Comparison of ENCODE assay signal across 11 cellular contexts in genomic region chr10:16612148-16612742, GRCh38.
DNase-seq lines count a peak whose midpoint lies in the region; FAIRE-seq and TF ChIP-seq lines count a peak whose summit lies in the region.
"Had no signal": no experiment of that assay in that cellular context is flagged by ENCODE, and none has a peak within 500 bp of the region (broad histone marks: within the 10 kb centered on the region; RNA-seq: fewer than 3 reads in every experiment).

No MANE protein-coding gene starts in this region.

- FAIRE-seq in urothelium cell line (lab: Jason Lieb, UNC) = no peak
- FAIRE-seq: islet of Langerhans had no signal

- no peak overlapping the region for H3K4me3 ChIP-seq in breast epithelium
- H3K4me3 ChIP-seq in fibroblast of the aortic adventitia (ENCODE audit: low read depth, low read length) = no peak overlapping the region
- H3K4me3 ChIP-seq: MG63 had no signal

- H3K36me3 ChIP-seq in breast epithelium = no peaks in the 10 kb centered on the region
- H3K36me3 ChIP-seq: MG63 had no signal

- H3K4me1 ChIP-seq in breast epithelium = no peaks in the 10 kb centered on the region

- TF ChIP-seq POLR2A in breast epithelium (IDR thresholded peaks at IDR 0.05) = no peak

- H3K36me3 Mint-ChIP-seq in MCF 10A (ENCODE audit: insufficient read depth, unreplicated experiment) = no peaks in the 10 kb centered on the region

- intact Hi-C loops in MCF 10A (cut with micrococcal nuclease) (no loop called here), breast epithelium (cut with DNase I; ENCODE audit: low total_unique reads) (no loop called here)

- no peak overlapping the region for H3K4me3 Mint-ChIP-seq in MCF 10A (ENCODE audit: unreplicated experiment)
- H3K4me3 Mint-ChIP-seq: CD8-positive, alpha-beta T cell had no signal

- peaks cover 18% of the 10 kb centered on the region for H3K9me3 Mint-ChIP-seq in MCF 10A (ENCODE audit: unreplicated experiment)

- no peak for TF ChIP-seq CTCF in MCF 10A (IDR thresholded peaks at IDR 0.05; ENCODE audit: unreplicated experiment)
- TF ChIP-seq CTCF in breast epithelium (IDR thresholded peaks at IDR 0.05) = no peak
- no peak for TF ChIP-seq CTCF in fibroblast of the aortic adventitia (IDR thresholded peaks at IDR 0.05; ENCODE audit: insufficient read depth, low read length)

- no TSS peak for BruUV-seq in MCF 10A (replicated peaks; lab: Mats Ljungman, UMichigan)

- no peaks in the 10 kb centered on the region for H3K27me3 Mint-ChIP-seq in MCF 10A (ENCODE audit: insufficient read depth, unreplicated experiment)

- H3K27ac ChIP-seq in breast epithelium = no peak overlapping the region

- no peak overlapping the region for H3K27ac Mint-ChIP-seq in MCF 10A (ENCODE audit: low read depth, unreplicated experiment)
- H3K27ac Mint-ChIP-seq: CD8-positive, alpha-beta T cell had no signal

- DNase-seq in MCF 10A (ENCODE audit: unreplicated experiment) (peak; percentile 70), breast epithelium (ENCODE audit: low spot score in 2 of 2) (no peak), RPMI8226 (peak; percentile 56), fibroblast of the aortic adventitia (ENCODE audit: low read depth) (peak; percentile 53), urothelium cell line (ENCODE audit: low spot score) (peak; percentile 59), T1000 (lab: John Stamatoyannopoulos, UW) (no peak), DMS153 treated with DMSO at 0.1 percent for 48 hours (lab: John Stamatoyannopoulos, UW; ENCODE audit: unreplicated experiment) (no peak), NCI-H446 (lab: John Stamatoyannopoulos, UW) (no peak)
- DNase-seq: MG63 had no signal

- H3K4me1 Mint-ChIP-seq in MCF 10A (ENCODE audit: insufficient read depth, unreplicated experiment) = no peaks in the 10 kb centered on the region

- CTCF ChIA-PET in MCF 10A (lab: Yijun Ruan, JAX) = interaction anchor here (0.5 to 1.2 kb wide), 2 partner anchors 22 to 24 kb away, joined by 3 read pairs; no protein-coding TSS in a partner anchor

- POLR2A ChIA-PET in MCF 10A (lab: Yijun Ruan, JAX) = no interaction called here

- H3K27me3 ChIP-seq in breast epithelium = no peaks in the 10 kb centered on the region
- H3K27me3 ChIP-seq: MG63 had no signal

- peaks cover 6 to 11% of the 10 kb centered on the region in 2 donors for H3K9me3 ChIP-seq in breast epithelium

Comparison
In these comparisons a context has a peak if more than half of its experiments do, and no peak if none do; other contexts are left out.
1. DNase-seq: peak in MCF 10A (single experiment), RPMI8226 (single experiment), fibroblast of the aortic adventitia (single experiment) and urothelium cell line (single experiment); none in breast epithelium (0 of 2), T1000 (single experiment), DMS153 treated with DMSO at 0.1 percent for 48 hours (single experiment) and NCI-H446 (0 of 2).